ENCODE assay signal across 10 cellular contexts in the genomic region with DNA sequence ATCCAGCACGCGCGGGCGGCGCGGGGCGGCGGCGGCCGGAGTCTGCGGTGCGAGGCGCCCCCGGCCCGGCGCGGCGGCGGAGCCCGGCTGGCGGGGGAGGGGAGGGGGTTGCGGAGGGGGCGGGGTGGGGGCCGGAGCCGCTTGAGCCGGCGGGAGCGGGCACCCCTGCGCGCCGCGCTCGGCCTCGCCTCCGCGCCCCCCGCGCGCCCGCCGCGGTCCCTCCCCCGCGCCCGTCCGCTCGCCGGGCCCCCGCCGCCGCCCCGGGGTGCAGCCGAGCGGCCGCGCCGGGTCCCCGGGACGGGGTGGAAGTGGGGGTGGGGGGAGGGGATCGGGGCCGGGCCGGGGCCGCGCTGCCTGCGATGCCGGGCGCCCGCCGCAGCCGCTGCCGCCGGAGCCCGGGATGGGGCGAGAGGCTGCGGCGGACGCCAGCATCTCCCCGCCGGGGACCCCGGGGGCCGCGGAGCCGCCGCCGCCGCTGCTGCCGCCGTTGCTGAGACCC. TPM values are rescaled to one million over a fixed set of nuclear protein-coding genes. Genes with fewer than 3 reads are reported as not detected.
DNase-seq lines count a peak whose midpoint lies in the region; ATAC-seq and TF ChIP-seq lines count a peak whose summit lies in the region.
"Had no signal": no experiment of that assay in that cellular context is flagged by ENCODE, and none has a peak within 500 bp of the region (broad histone marks: within the 10 kb centered on the region; RNA-seq: fewer than 3 reads in every experiment).

No MANE protein-coding gene starts in this region.

- POLR2A ChIA-PET in SK-N-SH (lab: Yijun Ruan, JAX) = no interaction called here
- POLR2A ChIA-PET in activated B cell treated with CpG ODN at 0.5 μM for 24 hours (lab: Charles Lee) = interaction anchor here (1.3 to 3.5 kb wide), 4 partner anchors 9 to 105 kb away, joined by 4 to 44 read pairs (median 11); no protein-coding TSS in a partner anchor

- no CpG with 5 or more reads among the region's 88 CpGs for WGBS in SK-N-SH (ENCODE audit: low lambda C conversion rate)
- WGBS in lower leg skin, 2 donors = 0% methylated on average over 12 of the region's 88 CpGs; no CpG with 5 or more reads in 1 of the 2 donors
- WGBS in tibial nerve, 2 donors = 0% methylated on average over 7 of the region's 88 CpGs; no CpG with 5 or more reads in 1 of the 2 donors

- H3K9me3 Mint-ChIP-seq in activated B cell treated with CpG ODN at 0.5 μM for 24 hours = no peaks in the 10 kb centered on the region

- H3K9me2 ChIP-seq in SK-N-SH = no peaks in the 10 kb centered on the region

- H3K27me3 Mint-ChIP-seq in activated B cell treated with CpG ODN at 0.5 μM for 24 hours = peaks cover 3% of the 10 kb centered on the region

- H3K27ac ChIP-seq in SK-N-SH (ENCODE audit: low read depth in 2 of 2, low read length in 1 of 2) (no peak overlapping the region; a peak in 1 of 4 replicates), tibial nerve (peak overlapping the region; percentile 84 to 95 (median 95))

- peaks cover 13% of the 10 kb centered on the region for H3K36me3 Mint-ChIP-seq in activated B cell treated with CpG ODN at 0.5 μM for 24 hours (ENCODE audit: low read depth)
- H3K36me3 Mint-ChIP-seq: naive thymus-derived CD8-positive, alpha-beta T cell had no signal

- no peak for TF ChIP-seq EP300 in SK-N-SH (IDR thresholded peaks at IDR 0.05; ENCODE audit: borderline replicate concordance in 1 of 2, low read depth in 1 of 2, low read length in 1 of 2)
- no peak for TF ChIP-seq EP300 in tibial nerve (IDR thresholded peaks at IDR 0.05)

- H3F3A ChIP-seq in SK-N-SH (replicated peaks; ENCODE audit: insufficient read depth) = no peaks in the 10 kb centered on the region

- H3K4me3 Mint-ChIP-seq in activated B cell treated with CpG ODN at 0.5 μM for 24 hours = no peak overlapping the region

- H3K27ac Mint-ChIP-seq in activated B cell treated with CpG ODN at 0.5 μM for 24 hours = no peak overlapping the region

- CTCF ChIA-PET in SK-N-SH (lab: Yijun Ruan, JAX) (no interaction called here), activated B cell treated with CpG ODN at 0.5 μM for 24 hours (lab: Charles Lee) (no interaction called here)

- H3K4me2 ChIP-seq in SK-N-SH = no peak overlapping the region

- TF ChIP-seq CTCF in SK-N-SH (IDR thresholded peaks at IDR 0.05) (no peak), activated B cell treated with CpG ODN at 0.5 μM for 24 hours (IDR thresholded peaks at IDR 0.05) (no peak), lower leg skin (IDR thresholded peaks at IDR 0.05) (no peak), tibial nerve (IDR thresholded peaks at IDR 0.05) (no peak)

- ATAC-seq in SK-N-SH treated with all-trans-retinoic acid at 6 μM for 48 hours = no peak
- peak; percentile 32 for ATAC-seq in activated B cell treated with CpG ODN at 0.5 μM for 24 hours (ENCODE audit: low read depth)
- no peak for ATAC-seq in GM18907 (IDR thresholded peaks at IDR 0.05; ENCODE audit: unreplicated experiment)

- H3K4me3 ChIP-seq in SK-N-SH (ENCODE audit: low read depth in 2 of 2, low read length in 1 of 2) (peak overlapping the region in 1 of 2 experiments; percentile 41; a peak in 2 of 4 replicates), lower leg skin (ENCODE audit: low read depth, poor library complexity, severe bottlenecking) (peak overlapping the region; percentile 39), tibial nerve (peak overlapping the region in 3 of 4 donors; percentile 43 to 85 (median 79))

- H3K36me3 ChIP-seq in SK-N-SH (replicated peaks in 1 of 2; ENCODE audit: control insufficient read depth in 1 of 2, insufficient read depth in 2 of 2, low read length in 1 of 2) = no peaks in the 10 kb centered on the region
- H3K36me3 ChIP-seq in tibial nerve = no peaks in the 10 kb centered on the region

- TF ChIP-seq RAD21 in SK-N-SH (IDR thresholded peaks at IDR 0.05; ENCODE audit: low read length) = no peak

- H3K9me3 ChIP-seq in SK-N-SH (no peaks in the 10 kb centered on the region), tibial nerve (no peaks in the 10 kb centered on the region)

- H3K9ac ChIP-seq in SK-N-SH = no peak overlapping the region

- TF ChIP-seq POLR2A in lower leg skin (IDR thresholded peaks at IDR 0.05) = no peak
- TF ChIP-seq POLR2A in tibial nerve (IDR thresholded peaks at IDR 0.05) = no peak

- H3K4me1 Mint-ChIP-seq in activated B cell treated with CpG ODN at 0.5 μM for 24 hours = peaks cover 69% of the 10 kb centered on the region

- no peaks in the 10 kb centered on the region; the same call in 1 of the 2 replicates for H3K27me3 ChIP-seq in SK-N-SH (ENCODE audit: insufficient read depth)
- H3K27me3 ChIP-seq in tibial nerve = peaks cover 0 to 4% of the 10 kb centered on the region in 2 donors

- H4K20me1 ChIP-seq in SK-N-SH (ENCODE audit: insufficient read depth) = no peaks in the 10 kb centered on the region

- intact Hi-C loops in activated B cell treated with CpG ODN at 0.5 μM for 24 hours (cut with micrococcal nuclease) (no loop called here), lower leg skin (cut with DNase I; ENCODE audit: low total_unique reads) (no loop called here)

- DNase-seq in SK-N-SH (peak; percentile 82), activated B cell treated with CpG ODN at 0.5 μM for 24 hours (no peak), lower leg skin (ENCODE audit: low spot score in 2 of 2) (no peak), tibial nerve (ENCODE audit: low spot score in 2 of 2) (no peak), 8988T (no peak)
- DNase-seq in stimulated activated naive CD4-positive, alpha-beta T cell (lab: John Stamatoyannopoulos, UW) = no peak

- H3K79me2 ChIP-seq in SK-N-SH (ENCODE audit: insufficient read depth) = no peaks in the 10 kb centered on the region

- H2AFZ ChIP-seq in SK-N-SH (ENCODE audit: low read depth) = no peak overlapping the region

- H3K4me1 ChIP-seq in SK-N-SH (ENCODE audit: control insufficient read depth in 1 of 2, insufficient read depth in 2 of 2, low read depth in 1 of 2, low read length in 1 of 2) (peaks cover 0 to 8% of the 10 kb centered on the region in 2 experiments; a peak in 1 of 4 replicates), tibial nerve (peaks cover 0 to 86% (median 22%) of the 10 kb centered on the region in 4 donors)

TF ChIP-seq in SK-N-SH, 30 proteins besides CTCF, POLR2A, EP300 and RAD21 (continues in another document):
- TF ChIP-seq SIN3A (IDR thresholded peaks at IDR 0.05; ENCODE audit: borderline replicate concordance, low read depth, low read length) = no peak
- no peak for TF ChIP-seq SMC3 (IDR thresholded peaks at IDR 0.05; ENCODE audit: low read depth, low read length)
- no peak for TF ChIP-seq GATA2 (CRISPR knock-in tag; IDR thresholded peaks at IDR 0.05)
- no peak for TF ChIP-seq RCOR1 (IDR thresholded peaks at IDR 0.05; ENCODE audit: low read length)
- TF ChIP-seq YY1 (IDR thresholded peaks at IDR 0.05; ENCODE audit: low read depth) = no peak
- TF ChIP-seq, protein P1, sequence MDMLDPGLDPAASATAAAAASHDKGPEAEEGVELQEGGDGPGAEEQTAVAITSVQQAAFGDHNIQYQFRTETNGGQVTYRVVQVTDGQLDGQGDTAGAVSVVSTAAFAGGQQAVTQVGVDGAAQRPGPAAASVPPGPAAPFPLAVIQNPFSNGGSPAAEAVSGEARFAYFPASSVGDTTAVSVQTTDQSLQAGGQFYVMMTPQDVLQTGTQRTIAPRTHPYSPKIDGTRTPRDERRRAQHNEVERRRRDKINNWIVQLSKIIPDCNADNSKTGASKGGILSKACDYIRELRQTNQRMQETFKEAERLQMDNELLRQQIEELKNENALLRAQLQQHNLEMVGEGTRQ (IDR thresholded peaks at IDR 0.05; ENCODE audit: borderline replicate concordance, low read depth, low read length) = no peak
- TF ChIP-seq RXRA (IDR thresholded peaks at IDR 0.05; ENCODE audit: borderline replicate concordance, low read depth) = no peak

TF ChIP-seq in SK-N-SH treated with all-trans-retinoic acid at 6 μM for 48 hours, 23 proteins besides CTCF, POLR2A, EP300 and RAD21:
- TF ChIP-seq ZFP3 (CRISPR knock-in tag; IDR thresholded peaks at IDR 0.05) = no peak
- TF ChIP-seq CSDC2 (CRISPR knock-in tag; IDR thresholded peaks at IDR 0.05) = no peak
- no peak for TF ChIP-seq RARB (CRISPR knock-in tag; IDR thresholded peaks at IDR 0.05)
- TF ChIP-seq CSRNP3 (CRISPR knock-in tag; IDR thresholded peaks at IDR 0.05) = no peak
- no peak for TF ChIP-seq ISL1 (CRISPR knock-in tag; IDR thresholded peaks at IDR 0.05)
- TF ChIP-seq TCF4 (CRISPR knock-in tag; IDR thresholded peaks at IDR 0.05; ENCODE audit: borderline replicate concordance) = no peak
- TF ChIP-seq ZFP30 (CRISPR knock-in tag; IDR thresholded peaks at IDR 0.05) = no peak
- TF ChIP-seq OSR1 (CRISPR knock-in tag; IDR thresholded peaks at IDR 0.05) = no peak
TF ChIP-seq in SK-N-SH treated with all-trans-retinoic acid at 6 μM for 48 hours: peak in this region for 0.

RNA-seq across cellular contexts. Expression of gene MGAT3, which starts 0.3 kb away (rescaled TPM):
- polyA plus RNA-seq in SK-N-SH (2012; rRNA removed) = 0.16 and 0.21 TPM in 2 replicates
- polyA plus RNA-seq in SK-N-SH (2012; cell fraction: cytosol; rRNA removed) = 0.15 and 0.34 TPM in 2 replicates
- 0.13 and 0.18 TPM in 2 replicates for polyA plus RNA-seq in SK-N-SH (2012; cell fraction: nucleus; rRNA removed)
- total RNA-seq in activated B cell treated with CpG ODN at 0.5 μM for 24 hours (41.5 and 43.4 TPM in 2 replicates), lower leg skin (1 to 10 TPM; 1.2 to 5.5 (median 3.2) TPM), tibial nerve (10 to 100 TPM; 26.2 to 32.7 (median 32.2) TPM)
- total RNA-seq: LHCN-M2 had no signal

RNA-seq across cellular contexts. Expression of gene MIEF1, which starts 45.0 kb away (rescaled TPM):
- polyA plus RNA-seq in SK-N-SH (2012; rRNA removed) = 7.5 and 7.7 TPM in 2 replicates
- 6.2 and 7.6 TPM in 2 replicates for polyA plus RNA-seq in SK-N-SH (2012; cell fraction: cytosol; rRNA removed)
- 7.8 and 8.4 TPM in 2 replicates for polyA plus RNA-seq in SK-N-SH (2012; cell fraction: nucleus; rRNA removed)
- 38.2 and 41.3 TPM in 2 replicates for total RNA-seq in activated B cell treated with CpG ODN at 0.5 μM for 24 hours
- total RNA-seq in lower leg skin = 10 to 100 TPM; 12.8 to 27.1 (median 20.2) TPM
- total RNA-seq in tibial nerve = 10 to 100 TPM; 18.0 to 38.2 (median 26.9) TPM

RNA-seq across cellular contexts. Expression of gene TAB1, which starts 57.5 kb away (rescaled TPM):
- 10.8 and 12.9 TPM in 2 replicates for polyA plus RNA-seq in SK-N-SH (2012; rRNA removed)
- polyA plus RNA-seq in SK-N-SH (2012; cell fraction: cytosol; rRNA removed) = 4.9 and 8.7 TPM in 2 replicates
- polyA plus RNA-seq in SK-N-SH (2012; cell fraction: nucleus; rRNA removed) = 18.2 and 32.4 TPM in 2 replicates
- total RNA-seq in activated B cell treated with CpG ODN at 0.5 μM for 24 hours (29.4 and 37.4 TPM in 2 replicates), lower leg skin (10 to 100 TPM; 24.1 to 35.9 (median 29.8) TPM), tibial nerve (10 to 100 TPM; 29.7 to 33.7 (median 32.0) TPM)

Comparison
In these comparisons a context has a peak if more than half of its experiments do, and no peak if none do; other contexts are left out.
1. H3K27ac ChIP-seq: peak in tibial nerve (4 of 4); none in SK-N-SH (0 of 2).